5 cellular contexts compared by ENCODE assay signal in the genomic region with DNA sequence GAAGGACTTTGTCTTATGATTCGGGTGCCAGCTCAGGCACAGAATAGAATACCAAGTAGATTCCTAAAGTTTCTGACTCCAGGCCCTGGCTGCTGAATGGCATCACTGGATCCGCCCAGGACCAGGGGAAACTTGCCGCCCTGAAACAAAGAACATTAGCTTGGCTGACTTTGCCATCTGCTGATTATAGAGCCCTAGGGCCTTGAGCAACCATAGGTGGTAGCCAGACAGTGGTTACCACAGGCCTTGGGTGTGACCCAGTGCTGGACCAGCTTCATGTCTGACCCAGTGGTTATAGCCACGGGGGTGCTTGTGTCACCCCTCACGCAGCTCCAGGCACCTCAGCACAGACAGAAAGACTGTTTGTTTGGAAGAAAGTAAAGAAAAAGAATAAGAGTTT.
"Had no signal": no experiment of that assay in that cellular context is flagged by ENCODE, and none has a peak within 500 bp of the region (broad histone marks: within the 10 kb centered on the region; RNA-seq: fewer than 3 reads in every experiment).

No MANE protein-coding gene starts in this region.

- H2AFZ ChIP-seq: GM23338 had no signal

- H3K4me1 Mint-ChIP-seq: GM23338 had no signal

- H3K4me3 ChIP-seq: GM23338, K562 had no signal

- H3K27ac Mint-ChIP-seq: GM23338 had no signal

- H3K4me3 Mint-ChIP-seq: GM23338, H9 had no signal

- DNase-seq: H9, HCEC 1CT, IMR-90 had no signal

- H3K4me2 ChIP-seq: GM23338 had no signal

- ATAC-seq: GM23338, K562 had no signal
